In the genomic region with DNA sequence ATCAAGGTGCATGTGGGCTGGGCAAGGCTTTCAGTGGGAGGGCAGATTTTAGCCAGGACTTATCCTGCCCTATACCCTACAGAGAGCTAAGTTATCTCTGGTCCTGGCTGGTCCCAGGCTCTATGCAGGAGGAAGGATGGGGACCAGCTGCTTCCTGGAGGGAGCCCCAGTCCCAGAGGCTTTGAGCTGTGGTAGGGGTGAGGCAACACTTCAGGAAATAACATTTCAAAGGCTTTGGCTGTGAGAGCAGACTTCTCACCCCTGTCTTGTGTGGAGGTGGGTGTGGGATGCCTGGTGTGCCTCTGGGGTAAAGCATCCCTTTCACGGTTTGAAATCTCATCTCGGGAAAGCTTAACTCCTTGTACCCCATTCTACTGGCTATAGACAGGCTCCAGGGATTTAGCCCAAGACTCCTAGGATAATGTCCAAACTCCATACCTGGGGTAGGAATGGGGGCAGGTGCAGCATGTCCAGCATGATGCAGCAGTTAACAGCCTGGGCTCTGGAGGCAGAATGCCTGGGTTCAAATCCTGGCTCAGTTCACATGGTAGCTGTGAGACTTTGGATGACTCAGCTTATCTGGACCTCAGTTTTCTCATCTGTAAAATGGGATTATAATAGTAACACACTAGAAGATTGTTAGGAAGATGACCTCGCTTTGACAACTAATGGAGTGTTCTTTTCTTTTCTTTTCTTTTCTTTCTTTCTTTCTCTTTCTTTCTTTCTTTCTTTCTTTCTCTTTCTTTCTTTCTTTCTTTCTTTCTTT, we compare ENCODE assay signal across 1 cellular context.
TF ChIP-seq lines count a peak whose summit lies in the region.

No MANE protein-coding gene starts in this region.

TF ChIP-seq in K562, 482 proteins besides CTCF, POLR2A, EP300 and RAD21 (continued from another document):
- TF ChIP-seq XRCC3 (IDR thresholded peaks at IDR 0.05) (no peak), POLR2H (tag; IDR thresholded peaks at IDR 0.05; ENCODE audit: low read depth) (no peak), MAFG (tag; conservative IDR thresholded peaks at IDR 0.05) (peak; percentile 46), ZNF764 (CRISPR knock-in tag; IDR thresholded peaks at IDR 0.05; ENCODE audit: low read depth) (no peak), SMARCC2 (IDR thresholded peaks at IDR 0.05; ENCODE audit: low read depth) (no peak), ZNF23 (CRISPR knock-in tag; IDR thresholded peaks at IDR 0.05) (no peak), RFX7 (CRISPR knock-in tag; IDR thresholded peaks at IDR 0.05) (no peak), PHF8 (IDR thresholded peaks at IDR 0.05; ENCODE audit: borderline replicate concordance, low read length) (no peak), SP1 (CRISPR knock-in tag; IDR thresholded peaks at IDR 0.05) (no peak), MIER1 (IDR thresholded peaks at IDR 0.05; ENCODE audit: low read depth) (no peak)
- TF ChIP-seq, protein P1, sequence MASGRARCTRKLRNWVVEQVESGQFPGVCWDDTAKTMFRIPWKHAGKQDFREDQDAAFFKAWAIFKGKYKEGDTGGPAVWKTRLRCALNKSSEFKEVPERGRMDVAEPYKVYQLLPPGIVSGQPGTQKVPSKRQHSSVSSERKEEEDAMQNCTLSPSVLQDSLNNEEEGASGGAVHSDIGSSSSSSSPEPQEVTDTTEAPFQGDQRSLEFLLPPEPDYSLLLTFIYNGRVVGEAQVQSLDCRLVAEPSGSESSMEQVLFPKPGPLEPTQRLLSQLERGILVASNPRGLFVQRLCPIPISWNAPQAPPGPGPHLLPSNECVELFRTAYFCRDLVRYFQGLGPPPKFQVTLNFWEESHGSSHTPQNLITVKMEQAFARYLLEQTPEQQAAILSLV (tag; IDR thresholded peaks at IDR 0.05): no peak
- TF ChIP-seq, protein P2, sequence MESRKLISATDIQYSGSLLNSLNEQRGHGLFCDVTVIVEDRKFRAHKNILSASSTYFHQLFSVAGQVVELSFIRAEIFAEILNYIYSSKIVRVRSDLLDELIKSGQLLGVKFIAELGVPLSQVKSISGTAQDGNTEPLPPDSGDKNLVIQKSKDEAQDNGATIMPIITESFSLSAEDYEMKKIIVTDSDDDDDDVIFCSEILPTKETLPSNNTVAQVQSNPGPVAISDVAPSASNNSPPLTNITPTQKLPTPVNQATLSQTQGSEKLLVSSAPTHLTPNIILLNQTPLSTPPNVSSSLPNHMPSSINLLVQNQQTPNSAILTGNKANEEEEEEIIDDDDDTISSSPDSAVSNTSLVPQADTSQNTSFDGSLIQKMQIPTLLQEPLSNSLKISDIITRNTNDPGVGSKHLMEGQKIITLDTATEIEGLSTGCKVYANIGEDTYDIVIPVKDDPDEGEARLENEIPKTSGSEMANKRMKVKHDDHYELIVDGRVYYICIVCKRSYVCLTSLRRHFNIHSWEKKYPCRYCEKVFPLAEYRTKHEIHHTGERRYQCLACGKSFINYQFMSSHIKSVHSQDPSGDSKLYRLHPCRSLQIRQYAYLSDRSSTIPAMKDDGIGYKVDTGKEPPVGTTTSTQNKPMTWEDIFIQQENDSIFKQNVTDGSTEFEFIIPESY (CRISPR knock-in tag; IDR thresholded peaks at IDR 0.05): no peak
- TF ChIP-seq, protein P3, sequence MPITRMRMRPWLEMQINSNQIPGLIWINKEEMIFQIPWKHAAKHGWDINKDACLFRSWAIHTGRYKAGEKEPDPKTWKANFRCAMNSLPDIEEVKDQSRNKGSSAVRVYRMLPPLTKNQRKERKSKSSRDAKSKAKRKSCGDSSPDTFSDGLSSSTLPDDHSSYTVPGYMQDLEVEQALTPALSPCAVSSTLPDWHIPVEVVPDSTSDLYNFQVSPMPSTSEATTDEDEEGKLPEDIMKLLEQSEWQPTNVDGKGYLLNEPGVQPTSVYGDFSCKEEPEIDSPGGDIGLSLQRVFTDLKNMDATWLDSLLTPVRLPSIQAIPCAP (CRISPR knock-in tag; IDR thresholded peaks at IDR 0.05; ENCODE audit: borderline replicate concordance): no peak
- TF ChIP-seq, protein P4, sequence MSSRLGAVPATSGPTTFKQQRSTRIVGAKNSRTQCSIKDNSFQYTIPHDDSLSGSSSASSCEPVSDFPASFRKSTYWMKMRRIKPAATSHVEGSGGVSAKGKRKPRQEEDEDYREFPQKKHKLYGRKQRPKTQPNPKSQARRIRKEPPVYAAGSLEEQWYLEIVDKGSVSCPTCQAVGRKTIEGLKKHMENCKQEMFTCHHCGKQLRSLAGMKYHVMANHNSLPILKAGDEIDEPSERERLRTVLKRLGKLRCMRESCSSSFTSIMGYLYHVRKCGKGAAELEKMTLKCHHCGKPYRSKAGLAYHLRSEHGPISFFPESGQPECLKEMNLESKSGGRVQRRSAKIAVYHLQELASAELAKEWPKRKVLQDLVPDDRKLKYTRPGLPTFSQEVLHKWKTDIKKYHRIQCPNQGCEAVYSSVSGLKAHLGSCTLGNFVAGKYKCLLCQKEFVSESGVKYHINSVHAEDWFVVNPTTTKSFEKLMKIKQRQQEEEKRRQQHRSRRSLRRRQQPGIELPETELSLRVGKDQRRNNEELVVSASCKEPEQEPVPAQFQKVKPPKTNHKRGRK (tag; IDR thresholded peaks at IDR 0.05): peak; percentile 40; the same call in 1 of the 2 replicates
- TF ChIP-seq, protein P5, sequence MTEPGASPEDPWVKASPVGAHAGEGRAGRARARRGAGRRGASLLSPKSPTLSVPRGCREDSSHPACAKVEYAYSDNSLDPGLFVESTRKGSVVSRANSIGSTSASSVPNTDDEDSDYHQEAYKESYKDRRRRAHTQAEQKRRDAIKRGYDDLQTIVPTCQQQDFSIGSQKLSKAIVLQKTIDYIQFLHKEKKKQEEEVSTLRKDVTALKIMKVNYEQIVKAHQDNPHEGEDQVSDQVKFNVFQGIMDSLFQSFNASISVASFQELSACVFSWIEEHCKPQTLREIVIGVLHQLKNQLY (CRISPR knock-in tag; conservative IDR thresholded peaks at IDR 0.05): no peak
- TF ChIP-seq, protein P6, sequence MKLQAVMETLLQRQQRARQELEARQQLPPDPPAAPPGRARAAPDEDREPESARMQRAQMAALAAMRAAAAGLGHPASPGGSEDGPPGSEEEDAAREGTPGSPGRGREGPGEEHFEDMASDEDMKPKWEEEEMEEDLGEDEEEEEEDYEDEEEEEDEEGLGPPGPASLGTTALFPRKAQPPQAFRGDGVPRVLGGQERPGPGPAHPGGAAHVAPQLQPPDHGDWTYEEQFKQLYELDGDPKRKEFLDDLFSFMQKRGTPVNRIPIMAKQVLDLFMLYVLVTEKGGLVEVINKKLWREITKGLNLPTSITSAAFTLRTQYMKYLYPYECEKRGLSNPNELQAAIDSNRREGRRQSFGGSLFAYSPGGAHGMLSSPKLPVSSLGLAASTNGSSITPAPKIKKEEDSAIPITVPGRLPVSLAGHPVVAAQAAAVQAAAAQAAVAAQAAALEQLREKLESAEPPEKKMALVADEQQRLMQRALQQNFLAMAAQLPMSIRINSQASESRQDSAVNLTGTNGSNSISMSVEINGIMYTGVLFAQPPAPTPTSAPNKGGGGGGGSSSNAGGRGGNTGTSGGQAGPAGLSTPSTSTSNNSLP (IDR thresholded peaks at IDR 0.05; ENCODE audit: borderline replicate concordance, low read depth, low read length): no peak
TF ChIP-seq in K562: peak in this region for 4.
